ENCODE assay signal across 13 cellular contexts in genomic region chr19:35843676-35844481, GRCh38. TPM values are rescaled to one million over a fixed set of nuclear protein-coding genes. Genes with fewer than 3 reads are reported as not detected.
DNase-seq lines count a peak whose midpoint lies in the region; ATAC-seq, FAIRE-seq and TF ChIP-seq lines count a peak whose summit lies in the region.
"Had no signal": no experiment of that assay in that cellular context is flagged by ENCODE, and none has a peak within 500 bp of the region (broad histone marks: within the 10 kb centered on the region; RNA-seq: fewer than 3 reads in every experiment).

No MANE protein-coding gene starts in this region.

- H3K4me1 Mint-ChIP-seq in activated CD4-positive, alpha-beta memory T cell treated with anti-CD3 and anti-CD28 coated beads for 36 hours (ENCODE audit: low read depth), result peaks cover 15% of the 10 kb centered on the region
- peaks cover 16% of the 10 kb centered on the region for H3K4me1 Mint-ChIP-seq in activated CD4-positive, alpha-beta memory T cell treated with anti-CD3 and anti-CD28 coated beads, Interleukin-2, amount 10 ng/mL, durations not matched to agents 7 days and 5 days
- peaks cover 23% of the 10 kb centered on the region for H3K4me1 Mint-ChIP-seq in stimulated activated effector memory CD8-positive, alpha-beta T cell treated with anti-CD3 and anti-CD28 coated beads, Interleukin-12 subunit alpha, Interleukin-12 subunit beta, amount 100 ng/mL, for 72 hours

- no peaks in the 10 kb centered on the region for H3K36me3 ChIP-seq in hepatocyte (replicated peaks; ENCODE audit: insufficient read depth, low read depth)

- H3K4me3 ChIP-seq in hepatocyte, result no peak overlapping the region

- H3K9me3 ChIP-seq in hepatocyte (ENCODE audit: low read depth), result no peaks in the 10 kb centered on the region

- CTCF ChIA-PET in activated CD4-positive, alpha-beta memory T cell treated with anti-CD3 and anti-CD28 coated beads for 36 hours (lab: Charles Lee), result no interaction called here
- CTCF ChIA-PET in activated CD4-positive, alpha-beta memory T cell treated with anti-CD3 and anti-CD28 coated beads, Interleukin-2, amount 10 ng/mL, durations not matched to agents 7 days and 5 days (lab: Charles Lee), result no interaction called here

- 13% methylated on average over 35 of the region's 42 CpGs for WGBS in hepatocyte (ENCODE audit: low lambda C conversion rate, missing lambda C conversion rate)

- DNase-seq in activated CD4-positive, alpha-beta memory T cell treated with anti-CD3 and anti-CD28 coated beads for 36 hours, result peak; percentile 18
- no peak for DNase-seq in activated CD4-positive, alpha-beta memory T cell treated with anti-CD3 and anti-CD28 coated beads, Interleukin-2, amount 10 ng/mL, durations not matched to agents 7 days and 5 days
- peak; percentile 81 for DNase-seq in NCI-H2227 treated with DMSO at 0.1 percent for 48 hours (lab: John Stamatoyannopoulos, UW)
- DNase-seq in hepatocyte (ENCODE audit: low spot score), result peak; percentile 37
- DNase-seq in stimulated activated effector memory CD8-positive, alpha-beta T cell treated with anti-CD3 and anti-CD28 coated beads, Interleukin-12 subunit alpha, Interleukin-12 subunit beta, amount 100 ng/mL, for 72 hours (ENCODE audit: low spot score in 2 of 2), result no peak
- DNase-seq in H4 (ENCODE audit: low spot score), result no peak
- no peak for DNase-seq in GM12891 (ENCODE audit: insufficient read length, low spot score)
- DNase-seq in NCI-H1694 (lab: John Stamatoyannopoulos, UW), result no peak
- DNase-seq: activated CD8-positive, alpha-beta memory T cell treated with anti-CD3 and anti-CD28 coated beads, Interleukin-2, amount 50 U/mL, for 4 hours; NCI-H1417 treated with DMSO at 0.1 percent for 48 hours; stimulated activated CD4-positive, alpha-beta T cell treated with anti-CD3 and anti-CD28 coated beads, Interleukin-12 subunit alpha, Interleukin-12 subunit beta, amount 100 ng/mL, for 4 hours had no signal

- TF ChIP-seq CTCF in hepatocyte (IDR thresholded peaks at IDR 0.05; ENCODE audit: poor library complexity), result no peak

- no peak overlapping the region for H3K27ac Mint-ChIP-seq in activated CD4-positive, alpha-beta memory T cell treated with anti-CD3 and anti-CD28 coated beads for 36 hours
- H3K27ac Mint-ChIP-seq in activated CD4-positive, alpha-beta memory T cell treated with anti-CD3 and anti-CD28 coated beads, Interleukin-2, amount 10 ng/mL, durations not matched to agents 7 days and 5 days, result no peak overlapping the region
- H3K27ac Mint-ChIP-seq in stimulated activated effector memory CD8-positive, alpha-beta T cell treated with anti-CD3 and anti-CD28 coated beads, Interleukin-12 subunit alpha, Interleukin-12 subunit beta, amount 100 ng/mL, for 72 hours, result no peak overlapping the region
- H3K27ac Mint-ChIP-seq: stimulated activated naive CD8-positive, alpha-beta T cell treated with anti-CD3 and anti-CD28 coated beads, Interleukin-15, Interleukin-2, amounts not matched to agents 100 ng/mL and 50 ng/mL, for 24 hours had no signal

- no peak overlapping the region for H3K4me3 Mint-ChIP-seq in activated CD4-positive, alpha-beta memory T cell treated with anti-CD3 and anti-CD28 coated beads for 36 hours
- H3K4me3 Mint-ChIP-seq in activated CD4-positive, alpha-beta memory T cell treated with anti-CD3 and anti-CD28 coated beads, Interleukin-2, amount 10 ng/mL, durations not matched to agents 7 days and 5 days, result no peak overlapping the region
- peak overlapping the region; percentile 50 for H3K4me3 Mint-ChIP-seq in stimulated activated effector memory CD8-positive, alpha-beta T cell treated with anti-CD3 and anti-CD28 coated beads, Interleukin-12 subunit alpha, Interleukin-12 subunit beta, amount 100 ng/mL, for 72 hours

- no peak overlapping the region for H2AFZ ChIP-seq in hepatocyte

- H3K9me2 ChIP-seq in hepatocyte (replicated peaks; ENCODE audit: insufficient read depth), result no peaks in the 10 kb centered on the region

- POLR2A ChIA-PET in activated CD4-positive, alpha-beta memory T cell treated with anti-CD3 and anti-CD28 coated beads for 36 hours (lab: Charles Lee), result no interaction called here
- POLR2A ChIA-PET in activated CD4-positive, alpha-beta memory T cell treated with anti-CD3 and anti-CD28 coated beads, Interleukin-2, amount 10 ng/mL, durations not matched to agents 7 days and 5 days (lab: Charles Lee), result no interaction called here

- H3K36me3 Mint-ChIP-seq in activated CD4-positive, alpha-beta memory T cell treated with anti-CD3 and anti-CD28 coated beads for 36 hours, result no peaks in the 10 kb centered on the region
- peaks cover 4% of the 10 kb centered on the region for H3K36me3 Mint-ChIP-seq in activated CD4-positive, alpha-beta memory T cell treated with anti-CD3 and anti-CD28 coated beads, Interleukin-2, amount 10 ng/mL, durations not matched to agents 7 days and 5 days (ENCODE audit: low read depth)
- H3K36me3 Mint-ChIP-seq in stimulated activated effector memory CD8-positive, alpha-beta T cell treated with anti-CD3 and anti-CD28 coated beads, Interleukin-12 subunit alpha, Interleukin-12 subunit beta, amount 100 ng/mL, for 72 hours, result no peaks in the 10 kb centered on the region

- TF ChIP-seq POLR2A in GM12891 (IDR thresholded peaks at IDR 0.05; ENCODE audit: low read depth, low read length), result no peak

- peaks cover 15% of the 10 kb centered on the region for H3K4me1 ChIP-seq in hepatocyte (ENCODE audit: insufficient read depth)

- H3K27me3 ChIP-seq in hepatocyte, result peaks cover 46% of the 10 kb centered on the region

- H3K79me2 ChIP-seq in hepatocyte, result no peaks in the 10 kb centered on the region

- ATAC-seq in stimulated activated effector memory CD8-positive, alpha-beta T cell treated with anti-CD3 and anti-CD28 coated beads, Interleukin-12 subunit alpha, Interleukin-12 subunit beta, amount 100 ng/mL, for 72 hours, result no peak

- peaks cover 3% of the 10 kb centered on the region for H3K9me3 Mint-ChIP-seq in activated CD4-positive, alpha-beta memory T cell treated with anti-CD3 and anti-CD28 coated beads for 36 hours
- H3K9me3 Mint-ChIP-seq in activated CD4-positive, alpha-beta memory T cell treated with anti-CD3 and anti-CD28 coated beads, Interleukin-2, amount 10 ng/mL, durations not matched to agents 7 days and 5 days, result peaks cover 2% of the 10 kb centered on the region
- H3K9me3 Mint-ChIP-seq in stimulated activated effector memory CD8-positive, alpha-beta T cell treated with anti-CD3 and anti-CD28 coated beads, Interleukin-12 subunit alpha, Interleukin-12 subunit beta, amount 100 ng/mL, for 72 hours, result peaks cover 5% of the 10 kb centered on the region
- H3K9me3 Mint-ChIP-seq: stimulated activated naive CD8-positive, alpha-beta T cell treated with anti-CD3 and anti-CD28 coated beads, Interleukin-15, Interleukin-2, amounts not matched to agents 100 ng/mL and 50 ng/mL, for 24 hours had no signal

- H3K27ac ChIP-seq in hepatocyte, result no peak overlapping the region

- intact Hi-C loops in activated CD4-positive, alpha-beta memory T cell treated with anti-CD3 and anti-CD28 coated beads for 36 hours (cut with micrococcal nuclease), result no loop called here

- H3K27me3 Mint-ChIP-seq in activated CD4-positive, alpha-beta memory T cell treated with anti-CD3 and anti-CD28 coated beads for 36 hours, result peaks cover 61% of the 10 kb centered on the region
- H3K27me3 Mint-ChIP-seq in activated CD4-positive, alpha-beta memory T cell treated with anti-CD3 and anti-CD28 coated beads, Interleukin-2, amount 10 ng/mL, durations not matched to agents 7 days and 5 days, result peaks cover 50% of the 10 kb centered on the region

- no peak overlapping the region for H3K4me2 ChIP-seq in hepatocyte

- FAIRE-seq in GM12891 (lab: Jason Lieb, UNC), result no peak

- H4K20me1 ChIP-seq in hepatocyte (ENCODE audit: insufficient read depth, poor library complexity, severe bottlenecking), result no peaks in the 10 kb centered on the region

TF ChIP-seq in GM12891, 5 proteins besides CTCF, POLR2A, EP300 and RAD21 (continues in another document):
- no peak for TF ChIP-seq SPI1 (IDR thresholded peaks at IDR 0.05; ENCODE audit: low read depth, low read length)

RNA-seq across cellular contexts. Expression of gene NPHS1, which starts 8.4 kb away (rescaled TPM):
- total RNA-seq in activated CD4-positive, alpha-beta memory T cell treated with anti-CD3 and anti-CD28 coated beads for 36 hours, result not detected
- total RNA-seq in activated CD4-positive, alpha-beta memory T cell treated with anti-CD3 and anti-CD28 coated beads, Interleukin-2, amount 10 ng/mL, durations not matched to agents 7 days and 5 days, result not detected
- 0.30 and 0.36 TPM in 2 replicates for total RNA-seq in hepatocyte
- 0.15 and 0.76 TPM in 2 replicates for polyA plus RNA-seq in hepatocyte
- not detected in 2 replicates for total RNA-seq in H4 (2014; rRNA removed; shearing (Covaris generic))
- polyA plus RNA-seq in GM12891 (2012; ENCODE audit: low read depth, missing spikeins), result not detected
- total RNA-seq: mononuclear cell had no signal

RNA-seq across cellular contexts. Expression of gene KIRREL2, which starts 12.8 kb away (rescaled TPM):
- total RNA-seq in activated CD4-positive, alpha-beta memory T cell treated with anti-CD3 and anti-CD28 coated beads for 36 hours, result under 1 TPM; 0.78 to 0.92 TPM
- total RNA-seq in activated CD4-positive, alpha-beta memory T cell treated with anti-CD3 and anti-CD28 coated beads, Interleukin-2, amount 10 ng/mL, durations not matched to agents 7 days and 5 days, result under 1 TPM; 0.55 to 0.58 TPM
- total RNA-seq in hepatocyte, result 0.12 and 1.4 TPM in 2 replicates
- polyA plus RNA-seq in hepatocyte, result 0.64 and 2.3 TPM in 2 replicates
- 0.08 and 0.19 TPM in 2 replicates for total RNA-seq in H4 (2014; rRNA removed; shearing (Covaris generic))
- polyA plus RNA-seq in GM12891 (2012; ENCODE audit: low read depth, missing spikeins), result 0.15 TPM

RNA-seq across cellular contexts. Expression of gene APLP1, which starts 24.5 kb away (rescaled TPM):
- 1 to 10 TPM; 1.2 to 2.6 TPM for total RNA-seq in activated CD4-positive, alpha-beta memory T cell treated with anti-CD3 and anti-CD28 coated beads for 36 hours
- 1 to 10 TPM in 1 of 2 experiments, under 1 TPM in 1; 0.76 to 1.1 TPM for total RNA-seq in activated CD4-positive, alpha-beta memory T cell treated with anti-CD3 and anti-CD28 coated beads, Interleukin-2, amount 10 ng/mL, durations not matched to agents 7 days and 5 days
- 19.8 and 29.0 TPM in 2 replicates for total RNA-seq in hepatocyte
- polyA plus RNA-seq in hepatocyte, result 115 and 147 TPM in 2 replicates
- 28.7 and 45.8 TPM in 2 replicates for total RNA-seq in H4 (2014; rRNA removed; shearing (Covaris generic))
- polyA plus RNA-seq in GM12891 (2012; ENCODE audit: low read depth, missing spikeins), result 1.1 TPM
- total RNA-seq: mononuclear cell had no signal

RNA-seq across cellular contexts. Expression of gene PRODH2, which starts 31.2 kb away (rescaled TPM):
- not detected for total RNA-seq in activated CD4-positive, alpha-beta memory T cell treated with anti-CD3 and anti-CD28 coated beads for 36 hours
- total RNA-seq in activated CD4-positive, alpha-beta memory T cell treated with anti-CD3 and anti-CD28 coated beads, Interleukin-2, amount 10 ng/mL, durations not matched to agents 7 days and 5 days, result not detected
- total RNA-seq in hepatocyte, result 5.1 and 6.8 TPM in 2 replicates
- polyA plus RNA-seq in hepatocyte, result 7.1 and 13.9 TPM in 2 replicates
- total RNA-seq in H4 (2014; rRNA removed; shearing (Covaris generic)), result not detected in 2 replicates
- polyA plus RNA-seq in GM12891 (2012; ENCODE audit: low read depth, missing spikeins), result not detected
- total RNA-seq: mononuclear cell had no signal

RNA-seq across cellular contexts. Expression of gene NFKBID, which starts 56.5 kb away (rescaled TPM):
- 10 to 100 TPM; 66.7 to 70.9 TPM for total RNA-seq in activated CD4-positive, alpha-beta memory T cell treated with anti-CD3 and anti-CD28 coated beads for 36 hours
- total RNA-seq in activated CD4-positive, alpha-beta memory T cell treated with anti-CD3 and anti-CD28 coated beads, Interleukin-2, amount 10 ng/mL, durations not matched to agents 7 days and 5 days, result 10 to 100 TPM; 36.3 to 40.3 TPM
- 2.7 and 3.9 TPM in 2 replicates for total RNA-seq in hepatocyte
- 7.3 and 10.8 TPM in 2 replicates for polyA plus RNA-seq in hepatocyte
- total RNA-seq in H4 (2014; rRNA removed; shearing (Covaris generic)), result 1.4 and 1.8 TPM in 2 replicates
- polyA plus RNA-seq in GM12891 (2012; ENCODE audit: low read depth, missing spikeins), result 26.0 TPM

Comparison
In these comparisons a context has a peak if more than half of its experiments do, and no peak if none do; other contexts are left out.
1. DNase-seq: peak in activated CD4-positive, alpha-beta memory T cell treated with anti-CD3 and anti-CD28 coated beads for 36 hours (single experiment), NCI-H2227 treated with DMSO at 0.1 percent for 48 hours (single experiment) and hepatocyte (single experiment); none in activated CD4-positive, alpha-beta memory T cell treated with anti-CD3 and anti-CD28 coated beads, Interleukin-2, amount 10 ng/mL, durations not matched to agents 7 days and 5 days (single experiment), stimulated activated effector memory CD8-positive, alpha-beta T cell treated with anti-CD3 and anti-CD28 coated beads, Interleukin-12 subunit alpha, Interleukin-12 subunit beta, amount 100 ng/mL, for 72 hours (0 of 2), H4 (single experiment), GM12891 (single experiment) and NCI-H1694 (single experiment).